In genomic region chr4:166257891-166258290, GRCh38 we compare ENCODE assay signal across 1 cellular context.
TF ChIP-seq lines count a peak whose summit lies in the region.

No MANE protein-coding gene starts in this region.

TF ChIP-seq in SK-N-SH, 30 proteins besides CTCF, POLR2A, EP300 and RAD21 (continued from another document):
- TF ChIP-seq USF1 (IDR thresholded peaks at IDR 0.05; ENCODE audit: borderline replicate concordance, low read depth) (no peak), RCOR1 (IDR thresholded peaks at IDR 0.05; ENCODE audit: low read length) (no peak), POLR2AphosphoS5 (IDR thresholded peaks at IDR 0.05; ENCODE audit: low read depth, low read length) (no peak)
